In genomic region chr4:140059159-140059558, GRCh38 we compare ENCODE assay signal across 1 cellular context.
TF ChIP-seq lines count a peak whose summit lies in the region.

No MANE protein-coding gene starts in this region.

TF ChIP-seq in IMR-90, 13 proteins besides CTCF, POLR2A, EP300 and RAD21 (continued from another document):
- TF ChIP-seq RFX5 (IDR thresholded peaks at IDR 0.05; ENCODE audit: low read depth, low read length) = no peak
- TF ChIP-seq USF2 (IDR thresholded peaks at IDR 0.05; ENCODE audit: low read depth, low read length) = no peak
